Comparison of ENCODE assay signal across 1 cellular context in genomic region chr12:68497112-68497511, GRCh38.
TF ChIP-seq lines count a peak whose summit lies in the region.

No MANE protein-coding gene starts in this region.

TF ChIP-seq in SK-N-SH, 30 proteins besides CTCF, POLR2A, EP300 and RAD21 (continued from another document):
- no peak for TF ChIP-seq USF1 (IDR thresholded peaks at IDR 0.05; ENCODE audit: borderline replicate concordance, low read depth)
- TF ChIP-seq TEAD4 (IDR thresholded peaks at IDR 0.05; ENCODE audit: borderline replicate concordance, insufficient read depth) = no peak
- TF ChIP-seq ZBTB33 (IDR thresholded peaks at IDR 0.05; ENCODE audit: borderline replicate concordance, low read depth) = no peak
- no peak for TF ChIP-seq GABPA (IDR thresholded peaks at IDR 0.05; ENCODE audit: low read depth)
- no peak for TF ChIP-seq MAX (IDR thresholded peaks at IDR 0.05; ENCODE audit: low read depth)
TF ChIP-seq in SK-N-SH: peak in this region for 0.
